Comparison of ENCODE assay signal across 24 cellular contexts in genomic region chr10:17195083-17195482, GRCh38. TPM values are rescaled to one million over a fixed set of nuclear protein-coding genes. Genes with fewer than 3 reads are reported as not detected.
DNase-seq lines count a peak whose midpoint lies in the region; ATAC-seq, FAIRE-seq and TF ChIP-seq lines count a peak whose summit lies in the region.
"Had no signal": no experiment of that assay in that cellular context is flagged by ENCODE, and none has a peak within 500 bp of the region (broad histone marks: within the 10 kb centered on the region; RNA-seq: fewer than 3 reads in every experiment).

No MANE protein-coding gene starts in this region.

- POLR2A ChIA-PET in HEK293 (lab: Yijun Ruan, JAX), result no interaction called here

- no peak overlapping the region for H3K27ac ChIP-seq in HEK293 (ENCODE audit: extremely low read depth, low read depth, low read length)
- peak overlapping the region; percentile 94 to 96 for H3K27ac ChIP-seq in ascending aorta
- H3K27ac ChIP-seq in thoracic aorta, result peak overlapping the region; percentile 2 to 99
- no peak overlapping the region for H3K27ac ChIP-seq in kidney (ENCODE audit: low read depth in 2 of 2, low read length in 2 of 2)

- no peaks in the 10 kb centered on the region for H3K27me3 ChIP-seq in ascending aorta
- H3K27me3 ChIP-seq in thoracic aorta (replicated peaks; ENCODE audit: insufficient read depth), result no peaks in the 10 kb centered on the region
- H3K27me3 ChIP-seq: BE2C had no signal

- TF ChIP-seq CTCF in HEK293 (tag by site-specific recombination; IDR thresholded peaks at IDR 0.05), result no peak
- no peak for TF ChIP-seq CTCF in ascending aorta (IDR thresholded peaks at IDR 0.05)
- TF ChIP-seq CTCF in thoracic aorta (IDR thresholded peaks at IDR 0.05), result no peak
- no peak for TF ChIP-seq CTCF in kidney (IDR thresholded peaks at IDR 0.05; ENCODE audit: borderline replicate concordance, extremely low read depth, insufficient read depth)

- H3K36me3 ChIP-seq in HEK293 (ENCODE audit: control insufficient read depth in 2 of 2, insufficient read depth in 1 of 2, low read length in 2 of 2), result no peaks in the 10 kb centered on the region
- H3K36me3 ChIP-seq in ascending aorta, result no peaks in the 10 kb centered on the region
- H3K36me3 ChIP-seq in thoracic aorta, result no peaks in the 10 kb centered on the region
- no peaks in the 10 kb centered on the region for H3K36me3 ChIP-seq in kidney (ENCODE audit: control insufficient read depth in 1 of 2, insufficient read depth in 2 of 2, low read length in 2 of 2)
- H3K36me3 ChIP-seq: BE2C had no signal

- no peak for ATAC-seq in thoracic aorta (ENCODE audit: insufficient number of reproducible peaks, low FRiP score, low read depth)
- ATAC-seq: GM12878, GM23338, HCT116 had no signal

- no peak overlapping the region for H3K9ac ChIP-seq in kidney (ENCODE audit: low read length in 2 of 2)

- H3K9me3 ChIP-seq in HEK293 (ENCODE audit: control insufficient read depth, insufficient read depth, low read depth, low read length) (no peaks in the 10 kb centered on the region), ascending aorta (no peaks in the 10 kb centered on the region), thoracic aorta (no peaks in the 10 kb centered on the region), kidney (ENCODE audit: control insufficient read depth in 1 of 2, low read length in 2 of 2) (no peaks in the 10 kb centered on the region)

- DNase-seq in ascending aorta (ENCODE audit: low spot score in 2 of 2) (no peak), thoracic aorta (ENCODE audit: low spot score) (no peak), kidney (no peak), iPS-NIHi7 (ENCODE audit: extremely low spot score) (no peak), superior temporal gyrus (ENCODE audit: extremely low spot score) (no peak)
- DNase-seq: ACHN; BE2C; C1 segment of cervical spinal cord; CD4-positive, CD25-positive, alpha-beta regulatory T cell; CD8-positive, alpha-beta memory T cell; COR-L47; DMS 273 treated with DMSO at 0.1 percent for 48 hours; DMS53; DND-41; EL; H7; IMR-90 had no signal

- CTCF ChIA-PET in HEK293 (lab: Yijun Ruan, JAX), result no interaction called here

- no peak for FAIRE-seq in kidney (lab: Jason Lieb, UNC)
- FAIRE-seq: A204.1, GM12878, GM19239, HTR-8/SVneo had no signal

- H3K4me1 ChIP-seq in HEK293 (ENCODE audit: control insufficient read depth, insufficient read depth, low read length), result peaks cover 4% of the 10 kb centered on the region; the same call in 1 of the 2 replicates
- peaks cover 0 to 15% of the 10 kb centered on the region in 2 donors for H3K4me1 ChIP-seq in ascending aorta
- H3K4me1 ChIP-seq in thoracic aorta (ENCODE audit: control insufficient read depth in 1 of 2, low read depth in 2 of 2), result peaks cover 15 to 41% of the 10 kb centered on the region in 2 donors
- peaks cover 0 to 5% of the 10 kb centered on the region in 2 donors for H3K4me1 ChIP-seq in kidney (ENCODE audit: control insufficient read depth in 1 of 2, insufficient read depth in 1 of 2, low read depth in 1 of 2, low read length in 2 of 2)
- H3K4me1 ChIP-seq: BE2C had no signal

- intact Hi-C loops in ascending aorta (cut with DNase I) (no loop called here), kidney (cut with DNase I) (no loop called here)

- H3K4me3 ChIP-seq in HEK293 (ENCODE audit: low read depth, low read length) (no peak overlapping the region), ascending aorta (no peak overlapping the region), thoracic aorta (no peak overlapping the region), kidney (ENCODE audit: low read length in 2 of 2) (no peak overlapping the region)
- H3K4me3 ChIP-seq: GM12878, GM23338 had no signal

TF ChIP-seq in HEK293, 187 proteins besides CTCF, POLR2A, EP300 and RAD21:
- TF ChIP-seq ZSCAN4 (tag by site-specific recombination; IDR thresholded peaks at IDR 0.05) (no peak), ZNF146 (tag by site-specific recombination; IDR thresholded peaks at IDR 0.05) (peak; percentile 99), ZNF580 (tag by site-specific recombination; IDR thresholded peaks at IDR 0.05) (peak; percentile 93)

RNA-seq across cellular contexts. Expression of gene TRDMT1, which starts 6.4 kb away (rescaled TPM):
- total RNA-seq in ascending aorta (5.7 TPM), thoracic aorta (10 to 100 TPM; 12.3 to 21.0 TPM), kidney (11.0 TPM)
- 2.0 TPM for polyA plus RNA-seq in kidney (ENCODE audit: insufficient read depth, low read depth, low replicate concordance)

RNA-seq across cellular contexts. Expression of gene VIM, which starts 33.0 kb away (rescaled TPM):
- total RNA-seq in ascending aorta (6,230 TPM), thoracic aorta (1,000 to 10,000 TPM; 5,884 to 8,033 TPM), kidney (1,044 TPM)
- 403 TPM for polyA plus RNA-seq in kidney (ENCODE audit: insufficient read depth, low read depth, low replicate concordance)

Comparison
In these comparisons a context has a peak if more than half of its experiments do, and no peak if none do; other contexts are left out.
1. H3K27ac ChIP-seq: peak in ascending aorta (2 of 2) and thoracic aorta (2 of 2); none in HEK293 (single experiment) and kidney (0 of 2).